8 cellular contexts compared by ENCODE assay signal in genomic region chr15:74906193-74906449, GRCh38. TPM values are rescaled to one million over a fixed set of nuclear protein-coding genes. Genes with fewer than 3 reads are reported as not detected.
DNase-seq lines count a peak whose midpoint lies in the region; ATAC-seq and TF ChIP-seq lines count a peak whose summit lies in the region.

No MANE protein-coding gene starts in this region.

- H3K9me3 Mint-ChIP-seq in Calu3 (ENCODE audit: low read depth, unreplicated experiment): no peaks in the 10 kb centered on the region

- H3K4me3 ChIP-seq in H7 (ENCODE audit: insufficient read depth, low read depth, low read length): peak overlapping the region; percentile 89
- peak overlapping the region; percentile 92 for H3K4me3 ChIP-seq in PC-3 (ENCODE audit: low read length)
- peak overlapping the region; percentile 85 to 88 for H3K4me3 ChIP-seq in cardiac fibroblast (replicated peaks in 1 of 2; ENCODE audit: low read depth in 2 of 2, low read length in 2 of 2)

- H3K9me2 ChIP-seq in PC-3 (replicated peaks; ENCODE audit: low read length): no peaks in the 10 kb centered on the region

- no peaks in the 10 kb centered on the region for H3K27me3 Mint-ChIP-seq in Calu3 (ENCODE audit: unreplicated experiment)

- H3K9ac ChIP-seq in PC-3 (ENCODE audit: low read length): peak overlapping the region; percentile 90

- peaks cover 4% of the 10 kb centered on the region for H3F3A ChIP-seq in PC-3 (ENCODE audit: low read length, unreplicated experiment)

- intact Hi-C loops in Calu3 (cut with micrococcal nuclease; ENCODE audit: unreplicated experiment) (no loop called here), PC-3 (cut with micrococcal nuclease) (loop anchor here (10.0 kb wide), 1 partner anchor 61 kb away; the partner anchor contains the start of gene ULK3)

- peaks cover 21% of the 10 kb centered on the region for H3K79me2 ChIP-seq in PC-3 (ENCODE audit: low read length)

- H3K27me3 ChIP-seq in H7 (ENCODE audit: control insufficient read depth, insufficient read depth, low read length): no peaks in the 10 kb centered on the region
- no peaks in the 10 kb centered on the region for H3K27me3 ChIP-seq in PC-3 (ENCODE audit: low read length)

- H2AFZ ChIP-seq in PC-3 (ENCODE audit: low read length): peak overlapping the region; percentile 100

- ATAC-seq in PC-3 (peak; percentile 42), left lobe of liver (peak; percentile 51)
- peak; percentile 31 for ATAC-seq in stimulated activated naive CD8-positive, alpha-beta T cell treated with anti-CD3 and anti-CD28 coated beads, Interleukin-15, Interleukin-2, amounts not matched to agents 100 U/mL and 50 U/mL, for 24 hours

- H3K4me1 Mint-ChIP-seq in Calu3 (ENCODE audit: low read depth, unreplicated experiment): peaks cover 13% of the 10 kb centered on the region

- peak overlapping the region; percentile 83 for H3K4me3 Mint-ChIP-seq in Calu3 (ENCODE audit: low read depth, unreplicated experiment)

- CTCF ChIA-PET in Calu3 (lab: Charles Lee) (interaction anchor here (0.7 to 1.9 kb wide), 10 partner anchors 16 to 402 kb away, joined by 3 to 5 read pairs (median 4); partner anchors contain the start of genes MPI and RPP25), PC-3 (lab: Charles Lee) (no interaction called here)

- H4K20me1 ChIP-seq in PC-3 (ENCODE audit: low read length): no peaks in the 10 kb centered on the region

- H3K4me2 ChIP-seq in PC-3 (ENCODE audit: low read length): peak overlapping the region; percentile 86

- DNase-seq in Calu3 (no peak), H7 (no peak), PC-3 (no peak), cardiac fibroblast (ENCODE audit: low read depth in 2 of 2) (peak; percentile 24 to 28), left lobe of liver (ENCODE audit: low spot score) (no peak), iPS-NIHi11 (ENCODE audit: low spot score) (no peak), DMS153 (lab: John Stamatoyannopoulos, UW) (no peak)
- peak; percentile 43 for DNase-seq in stimulated activated naive CD8-positive, alpha-beta T cell treated with anti-CD3 and anti-CD28 coated beads, Interleukin-15, Interleukin-2, amounts not matched to agents 100 U/mL and 50 U/mL, for 24 hours

- H3K9me3 ChIP-seq in PC-3 (ENCODE audit: low read length): no peaks in the 10 kb centered on the region

- H3K27ac Mint-ChIP-seq in Calu3 (ENCODE audit: unreplicated experiment): peak overlapping the region; percentile 58

- H3K36me3 Mint-ChIP-seq in Calu3 (ENCODE audit: insufficient read depth, unreplicated experiment): peaks cover 38% of the 10 kb centered on the region

- peak overlapping the region; percentile 58 for H3K27ac ChIP-seq in PC-3 (ENCODE audit: low read length)

- POLR2A ChIA-PET in PC-3 (lab: Charles Lee; ENCODE audit: unreplicated experiment): interaction anchor here (0.6 kb wide), 1 partner anchor 27 kb away, joined by 3 read pairs; no protein-coding TSS in a partner anchor

- peaks cover 31% of the 10 kb centered on the region for H3K36me3 ChIP-seq in H7 (replicated peaks; ENCODE audit: control insufficient read depth, insufficient read depth, low read length)
- peaks cover 4% of the 10 kb centered on the region; the same call in 1 of the 2 replicates for H3K36me3 ChIP-seq in PC-3 (ENCODE audit: low read depth, low read length)

- H3K4me1 ChIP-seq in PC-3 (ENCODE audit: insufficient read depth, low read length): peaks cover 23% of the 10 kb centered on the region

- BruUV-seq in Calu3 (replicated peaks; lab: Mats Ljungman, UMichigan) (no TSS peak), PC-3 (replicated peaks; lab: Mats Ljungman, UMichigan) (no TSS peak)

- TF ChIP-seq CTCF in Calu3 (IDR thresholded peaks at IDR 0.05; ENCODE audit: unreplicated experiment): no peak
- TF ChIP-seq CTCF in PC-3 (conservative IDR thresholded peaks at IDR 0.05; ENCODE audit: low read depth, low read length): no peak
- no peak for TF ChIP-seq CTCF in cardiac fibroblast (IDR thresholded peaks at IDR 0.05; ENCODE audit: low read depth, low read length)

RNA-seq across cellular contexts. Expression of gene FAM219B, which starts 0.5 kb away (rescaled TPM):
- total RNA-seq in Calu3 (2022): 48.1 and 56.2 TPM in 2 replicates
- total RNA-seq in H7 (2014; rRNA removed; shearing (Covaris generic)): 52.1 and 72.0 TPM in 2 replicates
- total RNA-seq in PC-3 (2014; rRNA removed): 23.8 and 24.3 TPM in 2 replicates
- total RNA-seq in left lobe of liver: 15.8 TPM

RNA-seq across cellular contexts. Expression of gene MPI, which starts 16.3 kb away (rescaled TPM):
- total RNA-seq in Calu3 (2022): 63.3 and 76.1 TPM in 2 replicates
- total RNA-seq in H7 (2014; rRNA removed; shearing (Covaris generic)): 50.9 and 64.7 TPM in 2 replicates
- 30.6 and 35.2 TPM in 2 replicates for total RNA-seq in PC-3 (2014; rRNA removed)
- 33.4 TPM for total RNA-seq in left lobe of liver

RNA-seq across cellular contexts. Expression of gene COX5A, which starts 31.8 kb away (rescaled TPM):
- 272 and 280 TPM in 2 replicates for total RNA-seq in Calu3 (2022)
- 154 and 185 TPM in 2 replicates for total RNA-seq in H7 (2014; rRNA removed; shearing (Covaris generic))
- 109 and 145 TPM in 2 replicates for total RNA-seq in PC-3 (2014; rRNA removed)
- 134 TPM for total RNA-seq in left lobe of liver

RNA-seq across cellular contexts. Expression of gene SCAMP2, which starts 33.0 kb away (rescaled TPM):
- total RNA-seq in Calu3 (2022): 114 and 115 TPM in 2 replicates
- 20.8 and 22.6 TPM in 2 replicates for total RNA-seq in H7 (2014; rRNA removed; shearing (Covaris generic))
- total RNA-seq in PC-3 (2014; rRNA removed): 30.1 and 39.1 TPM in 2 replicates
- total RNA-seq in left lobe of liver: 36.1 TPM

RNA-seq across cellular contexts. Expression of gene RPP25, which starts 50.5 kb away (rescaled TPM):
- total RNA-seq in Calu3 (2022) (14.9 and 19.2 TPM in 2 replicates), PC-3 (2014; rRNA removed) (6.6 and 7.1 TPM in 2 replicates), left lobe of liver (2.1 TPM)
- total RNA-seq in H7 (2014; rRNA removed; shearing (Covaris generic)): 40.0 and 40.3 TPM in 2 replicates

Comparison
In these comparisons a context has a peak if more than half of its experiments do, and no peak if none do; other contexts are left out.
1. DNase-seq: peak in cardiac fibroblast (2 of 2) and stimulated activated naive CD8-positive, alpha-beta T cell treated with anti-CD3 and anti-CD28 coated beads, Interleukin-15, Interleukin-2, amounts not matched to agents 100 U/mL and 50 U/mL, for 24 hours (single experiment); none in Calu3 (single experiment), H7 (single experiment), PC-3 (single experiment), left lobe of liver (single experiment), iPS-NIHi11 (single experiment) and DMS153 (single experiment).
2. Peak in every context shown above with its lines, with median percentiles within 50 percentile points of each other: H3K4me3 ChIP-seq and ATAC-seq.